Comparison of ENCODE assay signal across 23 cellular contexts in genomic region chr13:72127031-72127430, GRCh38.
A peak's percentile ranks its signal among the peaks of the same experiment; 100 is the strongest.
DNase-seq lines count a peak whose midpoint lies in the region; ATAC-seq, FAIRE-seq and TF ChIP-seq lines count a peak whose summit lies in the region.
"Had no signal": no experiment of that assay in that cellular context is flagged by ENCODE, and none has a peak within 500 bp of the region (broad histone marks: within the 10 kb centered on the region; RNA-seq: fewer than 3 reads in every experiment).

No MANE protein-coding gene starts in this region.

- no peak overlapping the region for H3K9ac ChIP-seq in trophoblast cell (ENCODE audit: low read length)

- H3K4me2 ChIP-seq in trophoblast cell (ENCODE audit: low read length) = no peak overlapping the region

- no peak overlapping the region for H3K23ac ChIP-seq in trophoblast cell (ENCODE audit: low read length)

- peaks cover 8% of the 10 kb centered on the region for H3K79me1 ChIP-seq in trophoblast cell (ENCODE audit: low read length)

- peak overlapping the region; percentile 14 for H3K14ac ChIP-seq in trophoblast cell (ENCODE audit: low read length)

- peak; percentile 53; the same call in 2 of the 3 replicates for ATAC-seq in RWPE2 (ENCODE audit: low read depth)
- ATAC-seq: HepG2, K562, Panc1 had no signal

- no CpG with 5 or more reads among the region's 1 CpG for WGBS in trophoblast cell (ENCODE audit: extremely low coverage, insufficient coverage, insufficient read length)

- peak overlapping the region; percentile 19 for H2BK5ac ChIP-seq in trophoblast cell (ENCODE audit: low read depth, low read length, poor library complexity)

- peaks cover 14% of the 10 kb centered on the region for H3K4me1 ChIP-seq in RWPE2 (ENCODE audit: insufficient read depth, poor library complexity, severe bottlenecking)
- peaks cover 0 to 5% of the 10 kb centered on the region in 2 experiments for H3K4me1 ChIP-seq in trophoblast cell (ENCODE audit: control insufficient read depth in 1 of 2, insufficient read depth in 2 of 2, low read length in 2 of 2)
- H3K4me1 ChIP-seq: BE2C, SJCRH30 had no signal

- no peak overlapping the region for H2AFZ ChIP-seq in trophoblast cell (ENCODE audit: insufficient read depth, low read length, poor library complexity)

- no peak overlapping the region for H3K27ac ChIP-seq in RWPE2 (ENCODE audit: poor library complexity, severe bottlenecking)
- H3K27ac ChIP-seq in trophoblast cell (ENCODE audit: low read depth, low read length) = no peak overlapping the region
- H3K27ac ChIP-seq: SJCRH30 had no signal

- peak; percentile 73 for FAIRE-seq in bronchial epithelial cell (lab: Jason Lieb, UNC)
- FAIRE-seq: GM19239, HepG2, K562 had no signal

- no peak overlapping the region for H3K4me3 ChIP-seq in RWPE2 (ENCODE audit: severe bottlenecking)
- no peak overlapping the region for H3K4me3 ChIP-seq in bronchial epithelial cell (ENCODE audit: low read depth, low read length)
- H3K4me3 ChIP-seq in trophoblast cell (ENCODE audit: low read depth, low read length) = no peak overlapping the region
- H3K4me3 ChIP-seq: HAP-1, K562, SJCRH30 had no signal

- H3K27me3 ChIP-seq in RWPE2 (ENCODE audit: insufficient read depth, poor library complexity, severe bottlenecking) = no peaks in the 10 kb centered on the region
- no peaks in the 10 kb centered on the region for H3K27me3 ChIP-seq in bronchial epithelial cell (ENCODE audit: control insufficient read depth, insufficient read depth, low read length)
- H3K27me3 ChIP-seq in trophoblast cell (ENCODE audit: insufficient read depth, low read length) = no peaks in the 10 kb centered on the region
- H3K27me3 ChIP-seq: BE2C, SJCRH30 had no signal

- no peak overlapping the region for H3K18ac ChIP-seq in trophoblast cell (ENCODE audit: low read length)

- no peaks in the 10 kb centered on the region for H3K79me2 ChIP-seq in trophoblast cell (ENCODE audit: control insufficient read depth, insufficient read depth, low read length, poor library complexity)

- peak overlapping the region; percentile 83 for H2BK120ac ChIP-seq in trophoblast cell (ENCODE audit: insufficient read depth, low read length, poor library complexity)

- no peak overlapping the region for H4K8ac ChIP-seq in trophoblast cell (ENCODE audit: low read depth, low read length)

- no peak overlapping the region for H4K12ac ChIP-seq in trophoblast cell (ENCODE audit: low read depth, low read length)

- no peaks in the 10 kb centered on the region for H3K36me3 ChIP-seq in RWPE2 (ENCODE audit: low read depth)
- H3K36me3 ChIP-seq in bronchial epithelial cell (ENCODE audit: control insufficient read depth, insufficient read depth, low read length) = no peaks in the 10 kb centered on the region
- no peaks in the 10 kb centered on the region for H3K36me3 ChIP-seq in trophoblast cell (ENCODE audit: control insufficient read depth in 1 of 2, insufficient read depth in 2 of 2, low read length in 2 of 2)
- H3K36me3 ChIP-seq: BE2C, HAP-1, SJCRH30 had no signal

- H4K91ac ChIP-seq in trophoblast cell (ENCODE audit: low read depth, low read length) = peak overlapping the region; percentile 18

- peak overlapping the region; percentile 27 for H2BK12ac ChIP-seq in trophoblast cell (ENCODE audit: low read length)

- H3K9me3 ChIP-seq in RWPE2 (ENCODE audit: severe bottlenecking) (no peaks in the 10 kb centered on the region), trophoblast cell (ENCODE audit: insufficient read depth, low read depth, low read length) (no peaks in the 10 kb centered on the region)
- H3K9me3 ChIP-seq: BE2C, HAP-1, SJCRH30 had no signal

- peak overlapping the region; percentile 41 for H2AK5ac ChIP-seq in trophoblast cell (ENCODE audit: low read length)

- no peak overlapping the region for H3K4ac ChIP-seq in trophoblast cell (ENCODE audit: low read depth, low read length)

- no peak for TF ChIP-seq CTCF in RWPE2 (IDR thresholded peaks at IDR 0.05; ENCODE audit: poor library complexity, severe bottlenecking)
- no peak for TF ChIP-seq CTCF in bronchial epithelial cell (IDR thresholded peaks at IDR 0.05; ENCODE audit: insufficient read depth, low read length, severe bottlenecking)

- DNase-seq in RWPE2 (ENCODE audit: low spot score) = no peak
- peak; percentile 56 for DNase-seq in bronchial epithelial cell (ENCODE audit: low read depth)
- DNase-seq in kidney tubule cell (ENCODE audit: low spot score) = peak; percentile 20
- peak; percentile 44 to 45 for DNase-seq in trophoblast cell
- DNase-seq in NCI-H69 (lab: John Stamatoyannopoulos, UW) = no peak
- no peak for DNase-seq in NCI-H82 (lab: John Stamatoyannopoulos, UW)
- no peak for DNase-seq in amniotic stem cell (lab: John Stamatoyannopoulos, UW)
- DNase-seq: BE2C; EL; GF-D8; MM.1S; NCI-H1048; NCI-H1436; NCI-H187 treated with DMSO at 0.1 percent for 48 hours; NCI-H2107; NCI-H446 treated with DMSO at 0.1 percent for 48 hours; NK-92 treated with Interleukin-12 subunit alpha and Interleukin-12 subunit beta, amount 100 ng/mL, for 24 hours; SJCRH30 had no signal

Comparison
In these comparisons a context has a peak if more than half of its experiments do, and no peak if none do; other contexts are left out.
1. DNase-seq: peak in bronchial epithelial cell (single experiment), kidney tubule cell (single experiment) and trophoblast cell (2 of 2); none in RWPE2 (single experiment), NCI-H69 (single experiment), NCI-H82 (single experiment) and amniotic stem cell (single experiment).